Comparison of ENCODE assay signal across 1 cellular context in the genomic region with DNA sequence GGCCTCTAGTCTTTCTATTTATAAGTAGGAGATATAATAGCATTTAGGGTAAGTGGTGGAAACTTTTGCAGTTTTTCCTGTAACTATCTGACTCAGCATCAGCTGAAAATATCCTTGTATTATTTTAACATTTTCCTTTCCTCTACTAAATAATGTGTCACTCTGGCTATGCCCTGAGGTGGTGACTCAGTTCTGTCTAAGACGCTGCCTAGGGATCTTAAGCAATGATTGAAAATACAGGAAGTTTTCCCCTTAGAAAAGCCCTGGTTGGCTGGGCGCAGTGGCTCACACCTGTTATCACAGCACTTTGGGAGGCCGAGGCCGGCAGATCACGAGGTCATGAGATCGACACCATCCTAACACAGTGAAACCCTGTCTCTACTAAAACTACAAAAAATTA.
A peak's percentile ranks its signal among the peaks of the same experiment; 100 is the strongest.
TF ChIP-seq lines count a peak whose summit lies in the region.

No MANE protein-coding gene starts in this region.

TF ChIP-seq in SK-N-SH, 30 proteins besides CTCF, POLR2A, EP300 and RAD21 (continued from another document):
- TF ChIP-seq, protein P1, sequence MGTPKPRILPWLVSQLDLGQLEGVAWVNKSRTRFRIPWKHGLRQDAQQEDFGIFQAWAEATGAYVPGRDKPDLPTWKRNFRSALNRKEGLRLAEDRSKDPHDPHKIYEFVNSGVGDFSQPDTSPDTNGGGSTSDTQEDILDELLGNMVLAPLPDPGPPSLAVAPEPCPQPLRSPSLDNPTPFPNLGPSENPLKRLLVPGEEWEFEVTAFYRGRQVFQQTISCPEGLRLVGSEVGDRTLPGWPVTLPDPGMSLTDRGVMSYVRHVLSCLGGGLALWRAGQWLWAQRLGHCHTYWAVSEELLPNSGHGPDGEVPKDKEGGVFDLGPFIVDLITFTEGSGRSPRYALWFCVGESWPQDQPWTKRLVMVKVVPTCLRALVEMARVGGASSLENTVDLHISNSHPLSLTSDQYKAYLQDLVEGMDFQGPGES (IDR thresholded peaks at IDR 0.05; ENCODE audit: low read depth, low read length): no peak
- TF ChIP-seq FOXM1 (IDR thresholded peaks at IDR 0.05; ENCODE audit: low read depth) (no peak), ELF1 (IDR thresholded peaks at IDR 0.05) (no peak; the same call in 1 of the 2 replicates), YY1 (IDR thresholded peaks at IDR 0.05; ENCODE audit: low read depth) (no peak), EZH2phosphoT487 (IDR thresholded peaks at IDR 0.05; ENCODE audit: borderline replicate concordance, low read depth) (no peak), GATA2 (CRISPR knock-in tag; IDR thresholded peaks at IDR 0.05) (no peak), RXRA (IDR thresholded peaks at IDR 0.05; ENCODE audit: borderline replicate concordance, low read depth) (0 out of 2 replicates have a peak, but pooled peaks have one; percentile 19), MXI1 (IDR thresholded peaks at IDR 0.05; ENCODE audit: low read depth, low read length) (no peak), TCF12 (IDR thresholded peaks at IDR 0.05) (peak; percentile 67), POLR2AphosphoS5 (IDR thresholded peaks at IDR 0.05; ENCODE audit: low read depth, low read length) (no peak), SMC3 (IDR thresholded peaks at IDR 0.05; ENCODE audit: low read depth, low read length) (no peak), SIN3A (IDR thresholded peaks at IDR 0.05; ENCODE audit: borderline replicate concordance, low read depth, low read length) (no peak), FOSL2 (IDR thresholded peaks at IDR 0.05; ENCODE audit: borderline replicate concordance, low read depth) (peak; percentile 79), NRF1 (IDR thresholded peaks at IDR 0.05; ENCODE audit: low read depth, low read length) (no peak), RFX5 (IDR thresholded peaks at IDR 0.05; ENCODE audit: low read length) (no peak), RCOR1 (IDR thresholded peaks at IDR 0.05; ENCODE audit: low read length) (no peak)
- TF ChIP-seq, protein P2, sequence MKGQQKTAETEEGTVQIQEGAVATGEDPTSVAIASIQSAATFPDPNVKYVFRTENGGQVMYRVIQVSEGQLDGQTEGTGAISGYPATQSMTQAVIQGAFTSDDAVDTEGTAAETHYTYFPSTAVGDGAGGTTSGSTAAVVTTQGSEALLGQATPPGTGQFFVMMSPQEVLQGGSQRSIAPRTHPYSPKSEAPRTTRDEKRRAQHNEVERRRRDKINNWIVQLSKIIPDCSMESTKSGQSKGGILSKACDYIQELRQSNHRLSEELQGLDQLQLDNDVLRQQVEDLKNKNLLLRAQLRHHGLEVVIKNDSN (IDR thresholded peaks at IDR 0.05; ENCODE audit: borderline replicate concordance, low read depth): no peak
- TF ChIP-seq, protein P3, sequence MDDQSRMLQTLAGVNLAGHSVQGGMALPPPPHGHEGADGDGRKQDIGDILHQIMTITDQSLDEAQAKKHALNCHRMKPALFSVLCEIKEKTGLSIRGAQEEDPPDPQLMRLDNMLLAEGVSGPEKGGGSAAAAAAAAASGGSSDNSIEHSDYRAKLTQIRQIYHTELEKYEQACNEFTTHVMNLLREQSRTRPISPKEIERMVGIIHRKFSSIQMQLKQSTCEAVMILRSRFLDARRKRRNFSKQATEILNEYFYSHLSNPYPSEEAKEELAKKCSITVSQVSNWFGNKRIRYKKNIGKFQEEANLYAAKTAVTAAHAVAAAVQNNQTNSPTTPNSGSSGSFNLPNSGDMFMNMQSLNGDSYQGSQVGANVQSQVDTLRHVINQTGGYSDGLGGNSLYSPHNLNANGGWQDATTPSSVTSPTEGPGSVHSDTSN (IDR thresholded peaks at IDR 0.05): peak; percentile 78
- TF ChIP-seq, protein P4, sequence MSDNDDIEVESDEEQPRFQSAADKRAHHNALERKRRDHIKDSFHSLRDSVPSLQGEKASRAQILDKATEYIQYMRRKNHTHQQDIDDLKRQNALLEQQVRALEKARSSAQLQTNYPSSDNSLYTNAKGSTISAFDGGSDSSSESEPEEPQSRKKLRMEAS (IDR thresholded peaks at IDR 0.05; ENCODE audit: low read depth): no peak
- TF ChIP-seq, protein P5, sequence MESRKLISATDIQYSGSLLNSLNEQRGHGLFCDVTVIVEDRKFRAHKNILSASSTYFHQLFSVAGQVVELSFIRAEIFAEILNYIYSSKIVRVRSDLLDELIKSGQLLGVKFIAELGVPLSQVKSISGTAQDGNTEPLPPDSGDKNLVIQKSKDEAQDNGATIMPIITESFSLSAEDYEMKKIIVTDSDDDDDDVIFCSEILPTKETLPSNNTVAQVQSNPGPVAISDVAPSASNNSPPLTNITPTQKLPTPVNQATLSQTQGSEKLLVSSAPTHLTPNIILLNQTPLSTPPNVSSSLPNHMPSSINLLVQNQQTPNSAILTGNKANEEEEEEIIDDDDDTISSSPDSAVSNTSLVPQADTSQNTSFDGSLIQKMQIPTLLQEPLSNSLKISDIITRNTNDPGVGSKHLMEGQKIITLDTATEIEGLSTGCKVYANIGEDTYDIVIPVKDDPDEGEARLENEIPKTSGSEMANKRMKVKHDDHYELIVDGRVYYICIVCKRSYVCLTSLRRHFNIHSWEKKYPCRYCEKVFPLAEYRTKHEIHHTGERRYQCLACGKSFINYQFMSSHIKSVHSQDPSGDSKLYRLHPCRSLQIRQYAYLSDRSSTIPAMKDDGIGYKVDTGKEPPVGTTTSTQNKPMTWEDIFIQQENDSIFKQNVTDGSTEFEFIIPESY (IDR thresholded peaks at IDR 0.05; ENCODE audit: borderline replicate concordance, low read depth): no peak
TF ChIP-seq in SK-N-SH: peak in this region for 6.
